Comparison of ENCODE assay signal across 16 cellular contexts in genomic region chr19:38494379-38494778, GRCh38.
DNase-seq lines count a peak whose midpoint lies in the region; ATAC-seq and TF ChIP-seq lines count a peak whose summit lies in the region.
"Had no signal": no experiment of that assay in that cellular context is flagged by ENCODE, and none has a peak within 500 bp of the region (broad histone marks: within the 10 kb centered on the region; RNA-seq: fewer than 3 reads in every experiment).

No MANE protein-coding gene starts in this region.

- H4K91ac ChIP-seq in H9 (ENCODE audit: insufficient read length, low read depth, low read length) (no peak overlapping the region), trophoblast cell (ENCODE audit: low read depth, low read length) (no peak overlapping the region)

- intact Hi-C loops in MCF 10A (cut with micrococcal nuclease): no loop called here
- intact Hi-C loops in CD14-positive monocyte (cut with micrococcal nuclease): no loop called here
- intact Hi-C loops in Calu3 (cut with micrococcal nuclease; ENCODE audit: unreplicated experiment): no loop called here

- DNase-seq in H9 (no peak), T-helper 17 cell (no peak), trophoblast cell (no peak), MCF 10A (ENCODE audit: unreplicated experiment) (no peak), CD14-positive monocyte (ENCODE audit: low spot score) (no peak), GM13977 (ENCODE audit: low spot score) (no peak), Calu3 (no peak)
- DNase-seq: BE2C; Caco-2; CD8-positive, alpha-beta T cell; DMS53; GM23248; HCEC 1CT; HFFc6 had no signal

- H3K9ac ChIP-seq in H9 (ENCODE audit: extremely low read depth, insufficient read length, low read length) (no peak overlapping the region), iPS-15b (ENCODE audit: low read depth, low read length) (peak overlapping the region; percentile 12), trophoblast cell (ENCODE audit: low read length) (no peak overlapping the region)
- H3K9ac ChIP-seq: GM23248 had no signal

- no peak overlapping the region for H3T11ph ChIP-seq in H9 (ENCODE audit: low read length)

- H3K36me3 ChIP-seq in iPS-15b (ENCODE audit: control insufficient read depth, insufficient read depth, low read length) (peaks cover 71% of the 10 kb centered on the region), trophoblast cell (ENCODE audit: control insufficient read depth in 1 of 2, insufficient read depth in 2 of 2, low read length in 2 of 2) (no peaks in the 10 kb centered on the region)
- H3K36me3 ChIP-seq: BE2C had no signal

- CTCF ChIA-PET in MCF 10A (lab: Yijun Ruan, JAX): no interaction called here
- CTCF ChIA-PET in Calu3 (lab: Charles Lee): no interaction called here

- ATAC-seq in T-helper 17 cell: no peak
- ATAC-seq: CD8-positive, alpha-beta T cell had no signal

- H3K9me3 ChIP-seq in H9 (ENCODE audit: control insufficient read depth, low read depth, low read length) (no peaks in the 10 kb centered on the region), T-helper 17 cell (ENCODE audit: control insufficient read depth, low read length, poor library complexity, severe bottlenecking) (peaks cover 3% of the 10 kb centered on the region), iPS-15b (ENCODE audit: control insufficient read depth, insufficient read depth, low read length) (no peaks in the 10 kb centered on the region), trophoblast cell (ENCODE audit: insufficient read depth, low read depth, low read length) (no peaks in the 10 kb centered on the region)
- H3K9me3 ChIP-seq: BE2C, Caco-2 had no signal

- H3K4me3 Mint-ChIP-seq in H9 (no peak overlapping the region; a peak in 2 of 5 replicates), T-helper 17 cell (no peak overlapping the region), MCF 10A (ENCODE audit: unreplicated experiment) (no peak overlapping the region), CD14-positive monocyte (no peak overlapping the region), Calu3 (ENCODE audit: low read depth, unreplicated experiment) (no peak overlapping the region)
- H3K4me3 Mint-ChIP-seq: CD8-positive, alpha-beta T cell; HFFc6 had no signal

- H3K4me2 ChIP-seq in H9 (ENCODE audit: insufficient read depth, insufficient read length, low read length) (no peak overlapping the region), trophoblast cell (ENCODE audit: low read length) (no peak overlapping the region)

- H3K36me3 Mint-ChIP-seq in H9 (ENCODE audit: insufficient read depth in 1 of 3, low read depth in 3 of 3) (peaks cover 48 to 69% (median 54%) of the 10 kb centered on the region in 3 experiments), T-helper 17 cell (ENCODE audit: low read depth) (peaks cover 2% of the 10 kb centered on the region), MCF 10A (ENCODE audit: insufficient read depth, unreplicated experiment) (no peaks in the 10 kb centered on the region), CD14-positive monocyte (no peaks in the 10 kb centered on the region), Calu3 (ENCODE audit: insufficient read depth, unreplicated experiment) (no peaks in the 10 kb centered on the region)
- H3K36me3 Mint-ChIP-seq: CD8-positive, alpha-beta T cell had no signal

- H2BK120ac ChIP-seq in H9 (ENCODE audit: low read depth, low read length, poor library complexity, severe bottlenecking) (no peak overlapping the region), trophoblast cell (ENCODE audit: insufficient read depth, low read length, poor library complexity) (no peak overlapping the region)

- no peaks in the 10 kb centered on the region for H3K79me1 ChIP-seq in H9 (ENCODE audit: insufficient read depth, low read depth, low read length, poor library complexity, severe bottlenecking)
- H3K79me1 ChIP-seq in trophoblast cell (ENCODE audit: low read length): no peaks in the 10 kb centered on the region

- H3K4me1 ChIP-seq in H9 (ENCODE audit: insufficient read depth, low read length) (no peaks in the 10 kb centered on the region; the same call in 1 of the 2 replicates), iPS-15b (ENCODE audit: control insufficient read depth, insufficient read depth, low read length) (no peaks in the 10 kb centered on the region), trophoblast cell (ENCODE audit: control insufficient read depth in 1 of 2, insufficient read depth in 2 of 2, low read length in 2 of 2) (no peaks in the 10 kb centered on the region)
- H3K4me1 ChIP-seq: BE2C, Caco-2 had no signal

- no peak overlapping the region for H2BK20ac ChIP-seq in H9 (ENCODE audit: low read depth, low read length, poor library complexity, severe bottlenecking)

- H3K9me3 Mint-ChIP-seq in H9 (no peaks in the 10 kb centered on the region), MCF 10A (ENCODE audit: unreplicated experiment) (peaks cover 12% of the 10 kb centered on the region), CD14-positive monocyte (peaks cover 1 to 7% (median 3%) of the 10 kb centered on the region in 7 donors), Calu3 (ENCODE audit: low read depth, unreplicated experiment) (peaks cover 6% of the 10 kb centered on the region)

- BruUV-seq in MCF 10A (replicated peaks; lab: Mats Ljungman, UMichigan) (no TSS peak), Calu3 (replicated peaks; lab: Mats Ljungman, UMichigan) (no TSS peak)

- H2BK12ac ChIP-seq in H9 (ENCODE audit: insufficient read length, low read depth, low read length) (peak overlapping the region; percentile 17), trophoblast cell (ENCODE audit: low read length) (no peak overlapping the region)

- H4K5ac ChIP-seq in H9 (ENCODE audit: insufficient read length, low read depth, low read length): peak overlapping the region; percentile 64

- H3K56ac ChIP-seq in H9 (ENCODE audit: insufficient read length, low read depth, low read length): no peak overlapping the region

- H3K27ac Mint-ChIP-seq in H9: peak overlapping the region; percentile 65 to 93 (median 82)
- peak overlapping the region; percentile 51 for H3K27ac Mint-ChIP-seq in T-helper 17 cell
- H3K27ac Mint-ChIP-seq in MCF 10A (ENCODE audit: low read depth, unreplicated experiment): no peak overlapping the region
- no peak overlapping the region for H3K27ac Mint-ChIP-seq in CD14-positive monocyte
- no peak overlapping the region for H3K27ac Mint-ChIP-seq in Calu3 (ENCODE audit: unreplicated experiment)
- H3K27ac Mint-ChIP-seq: CD8-positive, alpha-beta T cell; HFFc6 had no signal

- H3K4ac ChIP-seq in H9 (ENCODE audit: low read depth, low read length): no peak overlapping the region
- no peak overlapping the region for H3K4ac ChIP-seq in trophoblast cell (ENCODE audit: low read depth, low read length)

- peak overlapping the region; percentile 53 for H3K18ac ChIP-seq in H9 (ENCODE audit: insufficient read length, low read depth, low read length)
- H3K18ac ChIP-seq in trophoblast cell (ENCODE audit: low read length): no peak overlapping the region

- no peaks in the 10 kb centered on the region for H3K27me3 Mint-ChIP-seq in H9 (ENCODE audit: low read depth)
- H3K27me3 Mint-ChIP-seq in T-helper 17 cell: no peaks in the 10 kb centered on the region
- H3K27me3 Mint-ChIP-seq in MCF 10A (ENCODE audit: insufficient read depth, unreplicated experiment): peaks cover 29% of the 10 kb centered on the region
- peaks cover 4 to 18% (median 8%) of the 10 kb centered on the region in 3 donors for H3K27me3 Mint-ChIP-seq in CD14-positive monocyte (ENCODE audit: low read depth in 3 of 3)
- peaks cover 81% of the 10 kb centered on the region for H3K27me3 Mint-ChIP-seq in Calu3 (ENCODE audit: unreplicated experiment)

- H3K79me2 ChIP-seq in H9 (ENCODE audit: insufficient read depth, low read length) (no peaks in the 10 kb centered on the region), trophoblast cell (ENCODE audit: control insufficient read depth, insufficient read depth, low read length, poor library complexity) (no peaks in the 10 kb centered on the region)

- H3K27me3 ChIP-seq in H9 (ENCODE audit: insufficient read depth, low read length) (no peaks in the 10 kb centered on the region), iPS-15b (ENCODE audit: control insufficient read depth, insufficient read depth, low read length) (no peaks in the 10 kb centered on the region), trophoblast cell (ENCODE audit: insufficient read depth, low read length) (no peaks in the 10 kb centered on the region)

- no peaks in the 10 kb centered on the region for H3K23me2 ChIP-seq in H9 (ENCODE audit: insufficient read length, low read depth, low read length, poor library complexity, severe bottlenecking)

- WGBS in H9 (ENCODE audit: extremely low coverage, insufficient read length, low lambda C conversion rate): no CpG with 5 or more reads among the region's 21 CpGs
- WGBS in trophoblast cell (ENCODE audit: extremely low coverage, insufficient coverage, insufficient read length): no CpG with 5 or more reads among the region's 21 CpGs

- POLR2A ChIA-PET in MCF 10A (lab: Yijun Ruan, JAX): no interaction called here

- H4K8ac ChIP-seq in H9 (replicated peaks; ENCODE audit: insufficient read length, low read depth, low read length): no peak overlapping the region
- H4K8ac ChIP-seq in trophoblast cell (ENCODE audit: low read depth, low read length): no peak overlapping the region

- H3K27ac ChIP-seq in H9 (ENCODE audit: insufficient read length, low read depth, low read length) (no peak overlapping the region), trophoblast cell (ENCODE audit: low read depth, low read length) (no peak overlapping the region)
- H3K27ac ChIP-seq: C4-2B, GM23248 had no signal

- H4K12ac ChIP-seq in trophoblast cell (ENCODE audit: low read depth, low read length): no peak overlapping the region

- H2AK5ac ChIP-seq in H9 (ENCODE audit: insufficient read length, low read length): no peak overlapping the region
- H2AK5ac ChIP-seq in trophoblast cell (ENCODE audit: low read length): no peak overlapping the region

- H3K23ac ChIP-seq in H9 (ENCODE audit: insufficient read length, low read depth, low read length) (no peak overlapping the region), trophoblast cell (ENCODE audit: low read length) (no peak overlapping the region)

- H3K4me3 ChIP-seq in iPS-15b (ENCODE audit: low read depth, low read length): no peak overlapping the region
- peak overlapping the region; percentile 44 for H3K4me3 ChIP-seq in trophoblast cell (ENCODE audit: low read depth, low read length)
- H3K4me3 ChIP-seq: GM23248 had no signal

- H2BK5ac ChIP-seq in H9 (ENCODE audit: insufficient read length, low read length): no peak overlapping the region
- no peak overlapping the region for H2BK5ac ChIP-seq in trophoblast cell (ENCODE audit: low read depth, low read length, poor library complexity)

- in situ Hi-C loops in GM13977 (cut with MboI; ENCODE audit: low pct_unique_long_range_greater_than_20kb, low sequenced_read_pairs, unreplicated experiment): no loop called here

- no peak overlapping the region; the same call in 1 of the 2 replicates for H2BK15ac ChIP-seq in H9 (ENCODE audit: low read depth, low read length)

- H3K4me1 Mint-ChIP-seq in H9 (peaks cover 12 to 16% of the 10 kb centered on the region in 2 experiments), T-helper 17 cell (peaks cover 10% of the 10 kb centered on the region), MCF 10A (ENCODE audit: insufficient read depth, unreplicated experiment) (no peaks in the 10 kb centered on the region), CD14-positive monocyte (peaks cover 14% of the 10 kb centered on the region), Calu3 (ENCODE audit: low read depth, unreplicated experiment) (no peaks in the 10 kb centered on the region)

- TF ChIP-seq CTCF in H9 (conservative IDR thresholded peaks at IDR 0.05): no peak
- no peak for TF ChIP-seq CTCF in MCF 10A (IDR thresholded peaks at IDR 0.05; ENCODE audit: unreplicated experiment)
- no peak for TF ChIP-seq CTCF in CD14-positive monocyte (IDR thresholded peaks at IDR 0.05)
- no peak for TF ChIP-seq CTCF in GM13977 (IDR thresholded peaks at IDR 0.05; ENCODE audit: extremely low read depth, insufficient read depth, missing control alignments)
- TF ChIP-seq CTCF in Calu3 (IDR thresholded peaks at IDR 0.05; ENCODE audit: unreplicated experiment): no peak

- no peaks in the 10 kb centered on the region for H4K20me1 ChIP-seq in H9 (ENCODE audit: control insufficient read depth, insufficient read depth, insufficient read length)

- H3K14ac ChIP-seq in H9 (ENCODE audit: insufficient read depth, low read length): peak overlapping the region; percentile 88
- no peak overlapping the region for H3K14ac ChIP-seq in trophoblast cell (ENCODE audit: low read length)

- no peak overlapping the region for H2AFZ ChIP-seq in H9 (ENCODE audit: low read length)
- no peak overlapping the region for H2AFZ ChIP-seq in trophoblast cell (ENCODE audit: insufficient read depth, low read length, poor library complexity)
- H2AFZ ChIP-seq: GM23248 had no signal

Comparison
In these comparisons a context has a peak if more than half of its experiments do, and no peak if none do; other contexts are left out.
1. H3K27ac Mint-ChIP-seq: peak in H9 (3 of 3) and T-helper 17 cell (single experiment); none in MCF 10A (single experiment), CD14-positive monocyte (0 of 7) and Calu3 (single experiment).